ENCODE assay signal across 8 cellular contexts in the genomic region with DNA sequence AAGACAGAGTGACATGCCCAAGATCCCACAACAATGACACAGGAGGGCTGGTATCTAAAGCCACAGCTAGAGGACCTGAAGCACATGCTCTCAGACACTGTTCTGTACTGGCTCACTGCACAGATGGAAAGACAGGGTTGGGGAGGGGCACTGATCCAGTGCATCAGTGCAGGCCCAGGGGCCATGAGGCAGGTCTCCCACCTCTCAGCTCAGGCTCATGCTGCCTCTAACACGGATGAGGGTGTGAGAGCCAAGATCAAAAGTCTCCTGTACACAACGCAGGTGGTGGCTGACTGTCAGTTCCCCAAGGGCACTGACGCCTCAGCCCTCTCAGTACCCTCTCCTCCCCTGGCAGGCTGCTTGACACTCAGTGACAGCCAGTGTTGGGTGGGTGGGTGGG. TPM values are rescaled to one million over a fixed set of nuclear protein-coding genes. Genes with fewer than 3 reads are reported as not detected.
DNase-seq lines count a peak whose midpoint lies in the region; ATAC-seq and TF ChIP-seq lines count a peak whose summit lies in the region.

No MANE protein-coding gene starts in this region.

- peak overlapping the region; percentile 94 for H3K27ac Mint-ChIP-seq in activated naive CD4-positive, alpha-beta T cell treated with anti-CD3 and anti-CD28 coated beads for 36 hours
- peak overlapping the region; percentile 92 to 95 for H3K27ac Mint-ChIP-seq in natural killer cell

- DNase-seq in NCI-H524 treated with DMSO at 0.1 percent for 48 hours (lab: John Stamatoyannopoulos, UW) (peak; percentile 73), natural killer cell (peak; percentile 58), NCI-H128 (lab: John Stamatoyannopoulos, UW; ENCODE audit: unreplicated experiment) (no peak), superior temporal gyrus (ENCODE audit: extremely low spot score) (no peak), pons (ENCODE audit: low spot score) (no peak)
- peak; percentile 71 for DNase-seq in activated naive CD4-positive, alpha-beta T cell treated with anti-CD3 and anti-CD28 coated beads for 36 hours

- no peaks in the 10 kb centered on the region for H3K9me3 Mint-ChIP-seq in activated naive CD4-positive, alpha-beta T cell treated with anti-CD3 and anti-CD28 coated beads for 36 hours
- H3K9me3 Mint-ChIP-seq in natural killer cell: no peaks in the 10 kb centered on the region

- TF ChIP-seq CTCF in natural killer cell (IDR thresholded peaks at IDR 0.05): no peak

- peaks cover 88% of the 10 kb centered on the region for H3K4me1 Mint-ChIP-seq in activated naive CD4-positive, alpha-beta T cell treated with anti-CD3 and anti-CD28 coated beads for 36 hours (ENCODE audit: low read depth)
- H3K4me1 Mint-ChIP-seq in natural killer cell: peaks cover 78 to 89% of the 10 kb centered on the region in 2 donors

- H3K27me3 Mint-ChIP-seq in activated naive CD4-positive, alpha-beta T cell treated with anti-CD3 and anti-CD28 coated beads for 36 hours (ENCODE audit: low read depth): no peaks in the 10 kb centered on the region
- no peaks in the 10 kb centered on the region for H3K27me3 Mint-ChIP-seq in natural killer cell (ENCODE audit: low read depth in 2 of 2)

- CTCF ChIA-PET in activated naive CD4-positive, alpha-beta T cell treated with anti-CD3 and anti-CD28 coated beads for 36 hours (lab: Charles Lee): interaction anchor here (0.6 to 2.5 kb wide), 3 partner anchors 10 to 163 kb away, joined by 4 to 15 read pairs (median 5); no protein-coding TSS in a partner anchor

- peak overlapping the region; percentile 60 for H3K4me3 Mint-ChIP-seq in activated naive CD4-positive, alpha-beta T cell treated with anti-CD3 and anti-CD28 coated beads for 36 hours
- H3K4me3 Mint-ChIP-seq in natural killer cell: peak overlapping the region; percentile 90

- ATAC-seq in natural killer cell (peak; percentile 49 to 71 (median 62)), HG03097 (IDR thresholded peaks at IDR 0.05; ENCODE audit: low FRiP score, unreplicated experiment) (no peak)

- intact Hi-C loops in activated naive CD4-positive, alpha-beta T cell treated with anti-CD3 and anti-CD28 coated beads for 36 hours (cut with micrococcal nuclease): loop anchor here (1.0 to 5.0 kb wide), 9 partner anchors 19 to 623 kb away; partner anchors contain the start of genes PRRC2B and SETX
- intact Hi-C loops in natural killer cell (cut with micrococcal nuclease): loop anchor here (1.0 to 2.0 kb wide), 2 partner anchors 51 to 100 kb away; no protein-coding TSS in a partner anchor

- peak; percentile 30 for TF ChIP-seq POLR2A in GM15510 (IDR thresholded peaks at IDR 0.05; ENCODE audit: borderline replicate concordance, extremely low read depth, insufficient read length)

- H3K36me3 Mint-ChIP-seq in activated naive CD4-positive, alpha-beta T cell treated with anti-CD3 and anti-CD28 coated beads for 36 hours (ENCODE audit: low read depth): peaks cover 3% of the 10 kb centered on the region
- no peaks in the 10 kb centered on the region for H3K36me3 Mint-ChIP-seq in natural killer cell

RNA-seq across cellular contexts. Expression of gene RAPGEF1, which starts 10.9 kb away (rescaled TPM):
- total RNA-seq in activated naive CD4-positive, alpha-beta T cell treated with anti-CD3 and anti-CD28 coated beads for 36 hours: 10 to 100 TPM; 55.9 to 59.9 TPM
- total RNA-seq in natural killer cell: 100 to 1,000 TPM; 210 to 224 (median 222) TPM

Comparison
In these comparisons a context has a peak if more than half of its experiments do, and no peak if none do; other contexts are left out.
1. DNase-seq: peak in NCI-H524 treated with DMSO at 0.1 percent for 48 hours (single experiment), activated naive CD4-positive, alpha-beta T cell treated with anti-CD3 and anti-CD28 coated beads for 36 hours (single experiment) and natural killer cell (single experiment); none in NCI-H128 (single experiment), superior temporal gyrus (single experiment) and pons (single experiment).